ENCODE assay signal across 8 cellular contexts in genomic region chr18:37299471-37300304, GRCh38.
A peak's percentile ranks its signal among the peaks of the same experiment; 100 is the strongest.
DNase-seq lines count a peak whose midpoint lies in the region; ATAC-seq and TF ChIP-seq lines count a peak whose summit lies in the region.

No MANE protein-coding gene starts in this region.

- ATAC-seq in HG03066 (IDR thresholded peaks at IDR 0.05; ENCODE audit: low read depth, unreplicated experiment) = peak; percentile 61

- H3K4me3 ChIP-seq in astrocyte of the spinal cord (ENCODE audit: low read depth, low read length) = no peak overlapping the region

- in situ Hi-C loops in astrocyte of the spinal cord (cut with HindIII; ENCODE audit: low sequenced_read_pairs) = no loop called here

- DNase-seq in ELF-1 (ENCODE audit: low read depth, low spot score) (peak; percentile 62), NCI-H2171 (lab: John Stamatoyannopoulos, UW) (peak; percentile 95), astrocyte of the spinal cord (ENCODE audit: low read depth, low spot score) (peak; percentile 95), inferior parietal cortex (ENCODE audit: extremely low spot score) (peak; percentile 84), smooth muscle cell of the brain vasculature (ENCODE audit: low read depth, low spot score) (peak; percentile 87)
- DNase-seq in NK-92 treated with Interleukin-12 subunit alpha and Interleukin-12 subunit beta, amount 100 ng/mL, for 24 hours (lab: John Stamatoyannopoulos, UW) = no peak
- DNase-seq in activated CD8-positive, alpha-beta memory T cell treated with anti-CD3 and anti-CD28 coated beads, Interleukin-2, amount 50 U/mL, for 4 hours = no peak

- no peak for TF ChIP-seq CTCF in astrocyte of the spinal cord (IDR thresholded peaks at IDR 0.05; ENCODE audit: low read depth, low read length)

Comparison
In these comparisons a context has a peak if more than half of its experiments do, and no peak if none do; other contexts are left out.
1. DNase-seq: peak in ELF-1 (single experiment), NCI-H2171 (single experiment), astrocyte of the spinal cord (single experiment), inferior parietal cortex (single experiment) and smooth muscle cell of the brain vasculature (single experiment); none in NK-92 treated with Interleukin-12 subunit alpha and Interleukin-12 subunit beta, amount 100 ng/mL, for 24 hours (single experiment) and activated CD8-positive, alpha-beta memory T cell treated with anti-CD3 and anti-CD28 coated beads, Interleukin-2, amount 50 U/mL, for 4 hours (single experiment).